16 cellular contexts compared by ENCODE assay signal in genomic region chr1:74010206-74010605, GRCh38.
DNase-seq lines count a peak whose midpoint lies in the region; ATAC-seq, FAIRE-seq and TF ChIP-seq lines count a peak whose summit lies in the region.
"Had no signal": no experiment of that assay in that cellular context is flagged by ENCODE, and none has a peak within 500 bp of the region (broad histone marks: within the 10 kb centered on the region; RNA-seq: fewer than 3 reads in every experiment).

No MANE protein-coding gene starts in this region.

- TF ChIP-seq CTCF in HepG2 (CRISPR knock-in tag; IDR thresholded peaks at IDR 0.05) (no peak), omental fat pad (IDR thresholded peaks at IDR 0.05) (no peak)

- H3K4me1 ChIP-seq in HepG2 (ENCODE audit: insufficient read depth, low read length): no peaks in the 10 kb centered on the region
- H3K4me1 ChIP-seq: body of pancreas, prostate gland had no signal

- intact Hi-C loops in HepG2 (cut with micrococcal nuclease; ENCODE audit: unreplicated experiment): no loop called here

- no peak overlapping the region for H3K9ac ChIP-seq in HepG2 (ENCODE audit: insufficient read depth, low read depth, low read length)

- no peaks in the 10 kb centered on the region; a peak in 1 of 5 replicates for H3K27me3 ChIP-seq in HepG2 (ENCODE audit: control insufficient read depth in 1 of 2, insufficient read depth in 2 of 2, low read length in 2 of 2)
- H3K27me3 ChIP-seq: body of pancreas had no signal

- no peak for TF ChIP-seq POLR2A in HepG2 (IDR thresholded peaks at IDR 0.05; ENCODE audit: insufficient read depth in 1 of 2, low read depth in 2 of 2, low read length in 2 of 2)

- FAIRE-seq in HepG2 (lab: Jason Lieb, UNC): no peak
- FAIRE-seq: A204.1 had no signal

- no peaks in the 10 kb centered on the region for H3K79me2 ChIP-seq in HepG2 (ENCODE audit: insufficient read depth, low read length)

- peak overlapping the region; percentile 41 to 59 (median 46) for H3K4me3 ChIP-seq in HepG2 (replicated peaks in 1 of 3; ENCODE audit: insufficient read depth in 1 of 3, low read depth in 2 of 3, low read length in 3 of 3)
- H3K4me3 ChIP-seq: body of pancreas, prostate gland had no signal

- no peak for TF ChIP-seq RAD21 in HepG2 (CRISPR knock-in tag; IDR thresholded peaks at IDR 0.05)

- TF ChIP-seq EP300 in HepG2 (IDR thresholded peaks at IDR 0.05; ENCODE audit: low read depth in 2 of 2, low read length in 2 of 2) (no peak), HepG2 (CRISPR knock-in tag; IDR thresholded peaks at IDR 0.05; ENCODE audit: borderline replicate concordance) (no peak)

- DNase-seq in NCI-H345 (lab: John Stamatoyannopoulos, UW) (peak; percentile 30), NCI-H345 treated with DMSO at 0.1 percent for 48 hours (lab: John Stamatoyannopoulos, UW; ENCODE audit: unreplicated experiment) (no peak), SHP77 treated with DMSO at 0.1 percent for 48 hours (lab: John Stamatoyannopoulos, UW) (peak; percentile 30), HepG2 (ENCODE audit: low spot score) (peak; percentile 16), COLO829 (ENCODE audit: low spot score) (no peak), omental fat pad (ENCODE audit: low spot score) (no peak)
- DNase-seq: activated CD8-positive, alpha-beta memory T cell treated with anti-CD3 and anti-CD28 coated beads for 24 hours; body of pancreas; hypothalamus; mesendoderm; NCI-H226; stimulated activated naive CD4-positive, alpha-beta T cell treated with Interleukin-2 at 50 U/mL for 16 hours had no signal

- peak overlapping the region; percentile 70 for H3K4me2 ChIP-seq in HepG2 (ENCODE audit: low read depth, low read length)

- in situ Hi-C loops in HepG2 (cut with HindIII; ENCODE audit: extremely low pct_ligation_motif_present, low pct_unique_long_range_greater_than_20kb): no loop called here

- ATAC-seq in HG02884 (IDR thresholded peaks at IDR 0.05; ENCODE audit: unreplicated experiment): peak; percentile 45
- ATAC-seq in HepG2: peak; percentile 90
- ATAC-seq in omental fat pad (ENCODE audit: low FRiP score): no peak
- ATAC-seq in HG02970 (IDR thresholded peaks at IDR 0.05; ENCODE audit: low FRiP score, unreplicated experiment): no peak
- ATAC-seq: body of pancreas had no signal

- CTCF ChIA-PET in HepG2 (lab: Yijun Ruan, JAX; ENCODE audit: low intra/inter-chr PET ratio, low total read pairs): no interaction called here

- no peaks in the 10 kb centered on the region for H4K20me1 ChIP-seq in HepG2 (ENCODE audit: insufficient read depth, low read length)

- no peak overlapping the region for H3K27ac ChIP-seq in HepG2 (ENCODE audit: extremely low read length, insufficient read depth, low read length)
- H3K27ac ChIP-seq: body of pancreas, prostate gland had no signal

- BruUV-seq in HepG2 (replicated peaks; lab: Mats Ljungman, UMichigan): no TSS peak

- POLR2A ChIA-PET in HepG2 (lab: Yijun Ruan, JAX): no interaction called here

- H2AFZ ChIP-seq in HepG2 (ENCODE audit: low read length): peak overlapping the region; percentile 87

- 12% methylated on average over 7 of the region's 7 CpGs for WGBS in HepG2 (ENCODE audit: low lambda C conversion rate)

- no peaks in the 10 kb centered on the region for H3K36me3 ChIP-seq in HepG2 (replicated peaks in 1 of 2; ENCODE audit: control insufficient read depth in 1 of 2, insufficient read depth in 2 of 2, low read length in 2 of 2)
- H3K36me3 ChIP-seq: prostate gland had no signal

- no peaks in the 10 kb centered on the region for H3K9me3 ChIP-seq in HepG2 (ENCODE audit: low read length)
- H3K9me3 ChIP-seq: body of pancreas, prostate gland had no signal

TF ChIP-seq in HepG2, 621 proteins besides CTCF, POLR2A, EP300 and RAD21:
- TF ChIP-seq SOX5 (CRISPR knock-in tag; IDR thresholded peaks at IDR 0.05; ENCODE audit: borderline replicate concordance) (no peak), IRF1 (CRISPR knock-in tag; IDR thresholded peaks at IDR 0.05; ENCODE audit: low read depth) (peak; percentile 93; the same call in 1 of the 2 replicates), HOXD1 (CRISPR knock-in tag; IDR thresholded peaks at IDR 0.05) (no peak), ZNF263 (CRISPR knock-in tag; IDR thresholded peaks at IDR 0.05) (peak; percentile 60; the same call in 1 of the 2 replicates), ZNF577 (CRISPR knock-in tag; IDR thresholded peaks at IDR 0.05; ENCODE audit: borderline replicate concordance, low read depth) (no peak), IRF2 (CRISPR knock-in tag; IDR thresholded peaks at IDR 0.05) (peak; percentile 96), GABPB1 (CRISPR knock-in tag; IDR thresholded peaks at IDR 0.05) (peak; percentile 15; the same call in 1 of the 2 replicates), ZNF605 (CRISPR knock-in tag; IDR thresholded peaks at IDR 0.05) (peak; percentile 36; the same call in 1 of the 2 replicates), TOE1 (CRISPR knock-in tag; IDR thresholded peaks at IDR 0.05) (no peak)

Comparison
In these comparisons a context has a peak if more than half of its experiments do, and no peak if none do; other contexts are left out.
1. DNase-seq: peak in NCI-H345 (single experiment), SHP77 treated with DMSO at 0.1 percent for 48 hours (single experiment) and HepG2 (single experiment); none in NCI-H345 treated with DMSO at 0.1 percent for 48 hours (single experiment), COLO829 (single experiment) and omental fat pad (single experiment).
2. ATAC-seq: peak in HG02884 (single experiment) and HepG2 (single experiment); none in omental fat pad (single experiment) and HG02970 (single experiment).